In genomic region chr5:110658006-110658405, GRCh38 we compare ENCODE assay signal across 27 cellular contexts.
"Had no signal": no experiment of that assay in that cellular context is flagged by ENCODE, and none has a peak within 500 bp of the region (broad histone marks: within the 10 kb centered on the region; RNA-seq: fewer than 3 reads in every experiment).

No MANE protein-coding gene starts in this region.

- H3K9me3 Mint-ChIP-seq: nephron progenitor cell, neural crest cell had no signal

- ATAC-seq: naive thymus-derived CD8-positive, alpha-beta T cell; natural killer cell treated with Interleukin-12 subunit alpha and Interleukin-12 subunit beta and Interleukin-15 and Interleukin-18, amount 100 ng/mL, for 72 hours; pancreas; right lobe of liver; stimulated activated effector memory CD8-positive, alpha-beta T cell treated with anti-CD3 and anti-CD28 coated beads, Interleukin-12 subunit alpha, Interleukin-12 subunit beta, amount 100 ng/mL, for 72 hours; stimulated activated naive B cell treated with anti-CD40 and anti-IgM and Interleukin-4, amounts not matched to agents 10 μg/mL and 1 μg/mL and 100 μg/mL, for 72 hours had no signal

- H3K4me1 Mint-ChIP-seq: naive thymus-derived CD8-positive, alpha-beta T cell; nephron progenitor cell; neural crest cell; stimulated activated effector memory CD8-positive, alpha-beta T cell treated with anti-CD3 and anti-CD28 coated beads, Interleukin-12 subunit alpha, Interleukin-12 subunit beta, amount 100 ng/mL, for 72 hours; stimulated activated naive B cell treated with anti-CD40 and anti-IgM and Interleukin-4, amounts not matched to agents 10 μg/mL and 1 μg/mL and 100 μg/mL, for 72 hours had no signal

- H3K36me3 ChIP-seq: neutrophil, pancreas, prostate gland, right atrium auricular region, right lobe of liver, sigmoid colon, stomach, thoracic aorta, thyroid gland, tibial nerve, upper lobe of left lung, vagina had no signal

- H3K4me3 ChIP-seq: pancreas, prostate gland, right atrium auricular region, right lobe of liver, sigmoid colon, stomach, thoracic aorta, thyroid gland, tibial nerve, upper lobe of left lung, vagina had no signal

- H3K27ac Mint-ChIP-seq: naive thymus-derived CD8-positive, alpha-beta T cell; natural killer cell treated with Interleukin-12 subunit alpha and Interleukin-12 subunit beta and Interleukin-15 and Interleukin-18, amount 100 ng/mL, for 72 hours; nephron progenitor cell; stimulated activated effector memory CD8-positive, alpha-beta T cell treated with anti-CD3 and anti-CD28 coated beads, Interleukin-12 subunit alpha, Interleukin-12 subunit beta, amount 100 ng/mL, for 72 hours; stimulated activated naive B cell treated with anti-CD40 and anti-IgM and Interleukin-4, amounts not matched to agents 10 μg/mL and 1 μg/mL and 100 μg/mL, for 72 hours had no signal

- H3K27ac ChIP-seq: neutrophil, pancreas, prostate gland, right atrium auricular region, right lobe of liver, sigmoid colon, stomach, thoracic aorta, thyroid gland, tibial nerve, upper lobe of left lung, vagina had no signal

- H3K4me3 Mint-ChIP-seq: naive thymus-derived CD8-positive, alpha-beta T cell; natural killer cell treated with Interleukin-12 subunit alpha and Interleukin-12 subunit beta and Interleukin-15 and Interleukin-18, amount 100 ng/mL, for 72 hours; nephron progenitor cell; neural crest cell; stimulated activated effector memory CD8-positive, alpha-beta T cell treated with anti-CD3 and anti-CD28 coated beads, Interleukin-12 subunit alpha, Interleukin-12 subunit beta, amount 100 ng/mL, for 72 hours; stimulated activated naive B cell treated with anti-CD40 and anti-IgM and Interleukin-4, amounts not matched to agents 10 μg/mL and 1 μg/mL and 100 μg/mL, for 72 hours had no signal

- H3K4me1 ChIP-seq: prostate gland, right atrium auricular region, right lobe of liver, sigmoid colon, stomach, thyroid gland, tibial nerve, upper lobe of left lung, vagina had no signal

- H3K27me3 ChIP-seq: neutrophil, pancreas, right atrium auricular region, right lobe of liver, sigmoid colon, stomach, thyroid gland, tibial nerve, upper lobe of left lung, vagina had no signal

- H3K27me3 Mint-ChIP-seq: natural killer cell treated with Interleukin-12 subunit alpha and Interleukin-12 subunit beta and Interleukin-15 and Interleukin-18, amount 100 ng/mL, for 72 hours; stimulated activated naive B cell treated with anti-CD40 and anti-IgM and Interleukin-4, amounts not matched to agents 10 μg/mL and 1 μg/mL and 100 μg/mL, for 72 hours had no signal

- FAIRE-seq: pancreas, small intestine, urothelium cell line had no signal

- H3K36me3 Mint-ChIP-seq: natural killer cell treated with Interleukin-12 subunit alpha and Interleukin-12 subunit beta and Interleukin-15 and Interleukin-18, amount 100 ng/mL, for 72 hours; stimulated activated effector memory CD8-positive, alpha-beta T cell treated with anti-CD3 and anti-CD28 coated beads, Interleukin-12 subunit alpha, Interleukin-12 subunit beta, amount 100 ng/mL, for 72 hours; stimulated activated naive B cell treated with anti-CD40 and anti-IgM and Interleukin-4, amounts not matched to agents 10 μg/mL and 1 μg/mL and 100 μg/mL, for 72 hours had no signal

- H3K9me3 ChIP-seq: neutrophil, pancreas, prostate gland, right atrium auricular region, right lobe of liver, sigmoid colon, thoracic aorta, thyroid gland, tibial nerve, upper lobe of left lung, vagina had no signal

- DNase-seq: naive thymus-derived CD8-positive, alpha-beta T cell; nephron progenitor cell; nucleus accumbens; pancreas; retina; right lobe of liver; sigmoid colon; small intestine; stimulated activated CD4-positive, alpha-beta T cell treated with anti-CD3 and anti-CD28 coated beads, Interleukin-15, amount 100 ng/mL, for 24 hours; stimulated activated CD4-positive, alpha-beta T cell treated with anti-CD3 and anti-CD28 coated beads, Interleukin-2, amount 100 ng/mL, for 24 hours; stimulated activated CD4-positive, alpha-beta T cell treated with anti-CD3 and anti-CD28 coated beads, Interleukin-2, amount 100 ng/mL, for 48 hours; stimulated activated CD4-positive, alpha-beta T cell treated with anti-CD3 and anti-CD28 coated beads, Interleukin-4, amount 100 ng/mL, for 24 hours; stimulated activated naive B cell treated with anti-CD40 and anti-IgM and Interleukin-4, amounts not matched to agents 10 μg/mL and 1 μg/mL and 100 μg/mL, for 72 hours; stimulated activated naive CD4-positive, alpha-beta T cell treated with Interleukin-2 at 50 U/mL for 16 hours; stomach; thyroid gland; upper lobe of left lung had no signal
